Comparison of ENCODE assay signal across 9 cellular contexts in genomic region chr17:58487589-58488427, GRCh38. TPM values are rescaled to one million over a fixed set of nuclear protein-coding genes. Genes with fewer than 3 reads are reported as not detected.
A peak's percentile ranks its signal among the peaks of the same experiment; 100 is the strongest.
DNase-seq lines count a peak whose midpoint lies in the region; ATAC-seq, FAIRE-seq and TF ChIP-seq lines count a peak whose summit lies in the region.
"Had no signal": no experiment of that assay in that cellular context is flagged by ENCODE, and none has a peak within 500 bp of the region (broad histone marks: within the 10 kb centered on the region; RNA-seq: fewer than 3 reads in every experiment).

TSS of gene HSF5 (minus strand) at chr17:58488408. CDS start at chr17:58488274, 134 bp downstream.

- peaks cover 6 to 19% of the 10 kb centered on the region in 2 experiments; a peak in 3 of 4 replicates for H3K36me3 ChIP-seq in GM12878 (ENCODE audit: control insufficient read depth in 2 of 2, insufficient read depth in 2 of 2, low read length in 1 of 2)

- peak in 2 of 3 experiments; percentile 12 to 33; a peak in 3 of 6 replicates for TF ChIP-seq CTCF in GM12878 (IDR thresholded peaks at IDR 0.05 in 2 of 3, conservative IDR thresholded peaks at IDR 0.05 in 1 of 3; ENCODE audit: control insufficient read depth in 2 of 3, extremely low read depth in 1 of 3, insufficient read depth in 1 of 3, low read depth in 3 of 3, low read length in 3 of 3)

- no peak within 1 kb of the TSS for H3K9ac ChIP-seq in GM12878 (ENCODE audit: control insufficient read depth, insufficient read depth, low read length)

- no peak for TF ChIP-seq POLR2A in GM12878 (IDR thresholded peaks at IDR 0.05; ENCODE audit: low read depth, low read length)

- BruUV-seq in GM12878 (replicated peaks; lab: Mats Ljungman, UMichigan), result no TSS peak

- intact Hi-C loops in GM12878 (cut with micrococcal nuclease; ENCODE audit: unreplicated experiment) (no loop called here), posterior vena cava (cut with DNase I) (no loop called here)

- peak within 1 kb of the TSS; percentile 30; the same call in 1 of the 2 replicates for H3K4me2 ChIP-seq in GM12878 (ENCODE audit: control insufficient read depth, insufficient read depth)

- TF ChIP-seq RAD21 in GM12878 (IDR thresholded peaks at IDR 0.05; ENCODE audit: insufficient read depth, low read depth, low read length), result no peak

- H4K20me1 ChIP-seq in GM12878 (ENCODE audit: control insufficient read depth, insufficient read depth), result no peaks in the 10 kb centered on the region

- in situ Hi-C loops in GM12878 (cut with MboI), result no loop called here

- no peaks in the 10 kb centered on the region for H3K27me3 ChIP-seq in GM12878 (replicated peaks in 1 of 2; ENCODE audit: control insufficient read depth in 2 of 2, insufficient read depth in 2 of 2, low read length in 1 of 2)

- 18% methylated on average over 51 of the region's 98 CpGs for WGBS in GM12878 (ENCODE audit: insufficient coverage, insufficient replicate concordance, low lambda C conversion rate, missing lambda C conversion rate)

- TF ChIP-seq EP300 in GM12878 (IDR thresholded peaks at IDR 0.05; ENCODE audit: borderline replicate concordance in 1 of 2, control insufficient read depth in 1 of 2, low read depth in 2 of 2, low read length in 2 of 2), result no peak

- peak within 1 kb of the TSS; percentile 35 for H2AFZ ChIP-seq in GM12878 (ENCODE audit: control insufficient read depth, low read depth, low read length)

- no peaks in the 10 kb centered on the region for H3K4me1 ChIP-seq in GM12878 (ENCODE audit: control insufficient read depth, insufficient read depth, low read length)

- CTCF ChIA-PET in GM12878 (lab: Yijun Ruan, JAX), result interaction anchor here (0.7 kb wide), 1 partner anchor 487 kb away, joined by 3 read pairs; no protein-coding TSS in a partner anchor

- DNase-seq in CD1c-positive myeloid dendritic cell (ENCODE audit: extremely low spot score) (peak; percentile 73), T-helper 2 cell (peak; percentile 49 to 87 (median 63)), GM12878 (ENCODE audit: low read depth, low spot score) (no peak), posterior vena cava (ENCODE audit: low spot score) (peak; percentile 87), SIG-M5 (lab: John Stamatoyannopoulos, UW) (no peak), ureter (ENCODE audit: low spot score) (no peak), Kasumi-1 (lab: John Stamatoyannopoulos, UW) (no peak)

- SMC1A ChIA-PET in GM12878 (lab: Charles Lee; ENCODE audit: uncharacterized antibody, unreplicated experiment), result no interaction called here

- no peaks in the 10 kb centered on the region for H3K79me2 ChIP-seq in GM12878 (ENCODE audit: control insufficient read depth, insufficient read depth, low read length)

- H3K4me3 ChIP-seq in GM12878, result no peak within 1 kb of the TSS

- POLR2A ChIA-PET in GM12878 (lab: Charles Lee), result no interaction called here

- H3K27ac ChIP-seq in GM12878 (ENCODE audit: control insufficient read depth, insufficient read depth), result no peak within 1 kb of the TSS
- H3K27ac ChIP-seq: C4-2B had no signal

- RAD21 ChIA-PET in GM12878 (lab: Charles Lee; ENCODE audit: unreplicated experiment), result no interaction called here

- H3K9me3 ChIP-seq in GM12878 (replicated peaks; ENCODE audit: control insufficient read depth, insufficient read depth, low read length), result no peaks in the 10 kb centered on the region

- ATAC-seq in GM12878, result no peak
- ATAC-seq in GM21390 (IDR thresholded peaks at IDR 0.05; ENCODE audit: unreplicated experiment), result no peak

- no peak for FAIRE-seq in GM12878 (lab: Jason Lieb, UNC)

TF ChIP-seq in GM12878, 131 proteins besides CTCF, POLR2A, EP300 and RAD21:
- TF ChIP-seq, protein P1, sequence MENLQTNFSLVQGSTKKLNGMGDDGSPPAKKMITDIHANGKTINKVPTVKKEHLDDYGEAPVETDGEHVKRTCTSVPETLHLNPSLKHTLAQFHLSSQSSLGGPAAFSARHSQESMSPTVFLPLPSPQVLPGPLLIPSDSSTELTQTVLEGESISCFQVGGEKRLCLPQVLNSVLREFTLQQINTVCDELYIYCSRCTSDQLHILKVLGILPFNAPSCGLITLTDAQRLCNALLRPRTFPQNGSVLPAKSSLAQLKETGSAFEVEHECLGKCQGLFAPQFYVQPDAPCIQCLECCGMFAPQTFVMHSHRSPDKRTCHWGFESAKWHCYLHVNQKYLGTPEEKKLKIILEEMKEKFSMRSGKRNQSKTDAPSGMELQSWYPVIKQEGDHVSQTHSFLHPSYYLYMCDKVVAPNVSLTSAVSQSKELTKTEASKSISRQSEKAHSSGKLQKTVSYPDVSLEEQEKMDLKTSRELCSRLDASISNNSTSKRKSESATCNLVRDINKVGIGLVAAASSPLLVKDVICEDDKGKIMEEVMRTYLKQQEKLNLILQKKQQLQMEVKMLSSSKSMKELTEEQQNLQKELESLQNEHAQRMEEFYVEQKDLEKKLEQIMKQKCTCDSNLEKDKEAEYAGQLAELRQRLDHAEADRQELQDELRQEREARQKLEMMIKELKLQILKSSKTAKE (IDR thresholded peaks at IDR 0.05; ENCODE audit: low read depth, poor library complexity, severe bottlenecking), result no peak
- TF ChIP-seq, protein P2, sequence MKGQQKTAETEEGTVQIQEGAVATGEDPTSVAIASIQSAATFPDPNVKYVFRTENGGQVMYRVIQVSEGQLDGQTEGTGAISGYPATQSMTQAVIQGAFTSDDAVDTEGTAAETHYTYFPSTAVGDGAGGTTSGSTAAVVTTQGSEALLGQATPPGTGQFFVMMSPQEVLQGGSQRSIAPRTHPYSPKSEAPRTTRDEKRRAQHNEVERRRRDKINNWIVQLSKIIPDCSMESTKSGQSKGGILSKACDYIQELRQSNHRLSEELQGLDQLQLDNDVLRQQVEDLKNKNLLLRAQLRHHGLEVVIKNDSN (IDR thresholded peaks at IDR 0.05; ENCODE audit: borderline replicate concordance, extremely low read length, insufficient read depth, low read depth, low read length), result peak; percentile 22

RNA-seq across cellular contexts. Expression of gene HSF5, which starts in this region (rescaled TPM):
- 0.15 and 0.22 TPM in 2 replicates for total RNA-seq in GM12878 (2013; cell fraction: nucleolus; rRNA removed)
- total RNA-seq in GM12878 (2014; rRNA removed) (0.11 TPM in 1 of 2 replicates, not detected in the other), GM12878 (2014; rRNA removed; fragmentation: Illumina TruSeq; extraction: Trizol) (0.04 and 0.09 TPM in 2 replicates), GM12878 (2021) (0.13 and 0.18 TPM in 2 replicates), posterior vena cava (under 1 TPM in 1 of 2 donors, not detected in 1; 0.05 TPM), ureter (0.18 TPM)
- polyA plus RNA-seq in GM12878 (2011; ENCODE audit: low read depth), result 0.05 TPM
- polyA plus RNA-seq in GM12878 (2011; rRNA removed) (not detected in 2 replicates), GM12878 (2014; fragmentation: Illumina TruSeq; extraction: Trizol) (0.12 and 0.14 TPM in 2 replicates), GM12878 (2014; fragmentation: Nextera tagmentation; extraction: Ambion mirVana) (under 1 TPM; 0.02 to 0.04 TPM), GM12878 (2014; rRNA removed) (0.03 and 0.08 TPM in 2 replicates), GM12878 (2016; fragmentation: Nextera tagmentation; extraction: Ambion mirVana) (not detected)
- not detected in 2 replicates for polyA plus RNA-seq in GM12878 (2011; cell fraction: cytosol; rRNA removed)
- polyA plus RNA-seq in GM12878 (2011; cell fraction: nucleus; rRNA removed), result 0.03 TPM in 1 of 2 replicates, not detected in the other
- 0.05 and 0.11 TPM in 2 replicates for polyA plus RNA-seq in GM12878 (2012)
- 0.07 and 0.10 TPM in 2 replicates for polyA minus RNA-seq in GM12878 (2011; rRNA and poly(A)+ RNA removed)
- polyA minus RNA-seq in GM12878 (2011; cell fraction: cytosol; rRNA and poly(A)+ RNA removed), result not detected in 2 replicates
- polyA minus RNA-seq in GM12878 (2011; cell fraction: nucleus; rRNA and poly(A)+ RNA removed), result 0.12 and 0.38 TPM in 2 replicates

Comparison
In these comparisons a context has a peak if more than half of its experiments do, and no peak if none do; other contexts are left out.
1. Peak in DNase-seq in posterior vena cava; RNA of the gene not detected or under 1 TPM.
2. DNase-seq: peak in CD1c-positive myeloid dendritic cell (single experiment) and T-helper 2 cell (5 of 5); none in GM12878 (single experiment), SIG-M5 (single experiment), ureter (single experiment) and Kasumi-1 (0 of 2).